Comparison of ENCODE assay signal across 8 cellular contexts in genomic region chr12:7108928-7109920, GRCh38. TPM values are rescaled to one million over a fixed set of nuclear protein-coding genes. Genes with fewer than 3 reads are reported as not detected.
DNase-seq lines count a peak whose midpoint lies in the region; TF ChIP-seq lines count a peak whose summit lies in the region.

Gene C1RL, minus strand, starts transcription at chr12:7109214. Its CDS starts 34 bp downstream, at chr12:7109180.

- H3K9me3 ChIP-seq in Peyer's patch (no peaks in the 10 kb centered on the region), esophagus muscularis mucosa (no peaks in the 10 kb centered on the region)

- H3K27ac ChIP-seq in Peyer's patch: peak within 1 kb of the TSS; percentile 89 to 96 (median 94)
- H3K27ac ChIP-seq in esophagus muscularis mucosa (replicated peaks in 1 of 4): peak within 1 kb of the TSS; percentile 91 to 96 (median 94)

- peak; percentile 98 for TF ChIP-seq CTCF in GM10248 (IDR thresholded peaks at IDR 0.05; ENCODE audit: control extremely low read depth, extremely low read depth, low read depth, missing control alignments)
- TF ChIP-seq CTCF in Peyer's patch (IDR thresholded peaks at IDR 0.05): peak; percentile 96 to 99 (median 98)
- peak; percentile 98 to 100 (median 99) for TF ChIP-seq CTCF in esophagus muscularis mucosa (IDR thresholded peaks at IDR 0.05)

- intact Hi-C loops in esophagus muscularis mucosa (cut with DNase I): loop anchor here (1.0 to 2.0 kb wide), 2 partner anchors 16 to 49 kb away; partner anchors contain the start of genes C1R and C1S

- in situ Hi-C loops in KBM-7 (cut with MboI; ENCODE audit: low pct_unique_long_range_greater_than_20kb, low sequenced_read_pairs): no loop called here

- peak in 1 of 2 donors; percentile 38 for TF ChIP-seq POLR2A in Peyer's patch (IDR thresholded peaks at IDR 0.05)
- peak; percentile 67 for TF ChIP-seq POLR2A in esophagus muscularis mucosa (IDR thresholded peaks at IDR 0.05; ENCODE audit: low read depth)

- 35% methylated on average over 19 of the region's 24 CpGs for WGBS in esophagus muscularis mucosa

- H3K4me1 ChIP-seq in Peyer's patch (peaks cover 0 to 12% (median 8%) of the 10 kb centered on the region in 4 donors), esophagus muscularis mucosa (peaks cover 17 to 68% (median 57%) of the 10 kb centered on the region in 4 donors)

- DNase-seq in GM10248 (ENCODE audit: extremely low spot score): peak; percentile 76
- DNase-seq in KBM-7: peak; percentile 92
- DNase-seq in Peyer's patch: peak; percentile 91 to 95 (median 92)
- DNase-seq in activated T-cell treated with anti-CD3 and anti-CD28 coated beads, Interleukin-2, amount 50 U/mL, for 48 hours: peak; percentile 93 to 97
- peak; percentile 99 for DNase-seq in esophagus muscularis mucosa (ENCODE audit: extremely low spot score)
- peak; percentile 88 for DNase-seq in myocyte (ENCODE audit: low read depth)
- DNase-seq in stimulated activated CD8-positive, alpha-beta memory T cell treated with anti-CD3 and anti-CD28 coated beads, Interleukin-7, amount 100 ng/mL, for 24 hours (ENCODE audit: low read depth): peak; percentile 81
- DNase-seq in HuH-7 (ENCODE audit: low spot score): no peak

- H3K4me3 ChIP-seq in Peyer's patch (peak within 1 kb of the TSS; percentile 55 to 72 (median 62)), esophagus muscularis mucosa (peak within 1 kb of the TSS; percentile 57 to 82 (median 68))

- POLR2A ChIA-PET in GM10248 (lab: Yijun Ruan, JAX): interaction anchor here (1.1 to 1.2 kb wide), 2 partner anchors 184 to 236 kb away, joined by 3 to 6 read pairs; partner anchors contain the start of gene SPSB2

- TF ChIP-seq EP300 in esophagus muscularis mucosa (IDR thresholded peaks at IDR 0.05): peak; percentile 84

- peaks cover 0 to 3% (median 0%) of the 10 kb centered on the region in 3 donors for H3K36me3 ChIP-seq in Peyer's patch
- H3K36me3 ChIP-seq in esophagus muscularis mucosa: peaks cover 0 to 3% (median 2%) of the 10 kb centered on the region in 4 donors

- H3K27me3 ChIP-seq in Peyer's patch: no peaks in the 10 kb centered on the region
- H3K27me3 ChIP-seq in esophagus muscularis mucosa: no peaks in the 10 kb centered on the region

- CTCF ChIA-PET in GM10248 (lab: Yijun Ruan, JAX): interaction anchor here (0.7 to 8.3 kb wide), 36 partner anchors 9 to 276 kb away, joined by 3 to 108 read pairs (median 4); partner anchors contain the start of genes C12orf57, C1R, CLSTN3 and LPCAT3

RNA-seq across cellular contexts. Expression of gene C1RL, which starts in this region (rescaled TPM):
- total RNA-seq in Peyer's patch (10 to 100 TPM; 44.6 to 87.7 (median 51.5) TPM), esophagus muscularis mucosa (100 to 1,000 TPM in 1 of 4 donors, 10 to 100 TPM in 3; 64.8 to 159 (median 88.2) TPM), myocyte (10.9 and 12.1 TPM in 2 replicates)
- 16.6 TPM for polyA plus RNA-seq in myocyte (2012)
